8 cellular contexts compared by ENCODE assay signal in the genomic region with DNA sequence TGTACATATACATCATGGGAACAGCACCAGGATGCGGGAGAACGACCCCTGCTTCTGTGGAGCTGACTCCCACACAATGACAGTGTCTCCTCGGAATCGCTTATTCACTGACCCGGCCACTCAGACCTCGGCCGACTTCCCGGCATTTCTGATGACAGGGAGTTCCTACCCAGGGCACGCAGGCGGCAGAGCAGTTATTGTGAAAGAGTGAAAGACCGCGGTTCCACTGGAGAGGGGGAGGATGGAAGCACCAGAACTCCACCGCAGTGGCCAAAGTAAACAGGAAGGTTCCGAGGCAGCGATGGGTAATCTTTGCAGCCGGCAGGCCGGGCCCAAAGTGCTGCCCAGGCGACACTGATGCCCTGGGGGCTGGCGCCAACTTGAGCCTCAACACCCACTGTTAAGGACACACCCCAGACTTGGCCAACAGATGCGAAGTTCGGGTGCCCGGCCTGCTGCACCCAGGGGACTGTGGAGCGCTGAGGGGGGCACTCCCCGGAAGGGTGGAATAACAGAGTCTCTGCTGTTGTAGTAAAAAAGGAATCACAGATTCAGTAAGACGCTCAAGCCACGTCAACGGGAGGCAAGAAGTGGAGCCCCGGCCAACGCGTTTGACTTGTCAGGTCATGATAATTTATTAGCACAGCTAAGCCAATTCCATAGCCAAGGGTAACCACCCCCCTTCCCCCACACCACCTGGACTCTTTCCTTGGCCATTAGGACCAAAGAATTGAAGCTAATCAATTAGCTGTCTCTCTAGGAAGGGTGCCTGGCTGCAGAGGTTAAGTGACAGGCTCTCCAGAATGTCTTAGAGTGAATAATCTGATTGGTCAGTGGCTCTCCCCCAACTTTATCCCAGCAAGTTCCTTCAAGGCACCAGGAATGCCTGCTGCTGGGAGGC. TPM values are rescaled to one million over a fixed set of nuclear protein-coding genes. Genes with fewer than 3 reads are reported as not detected.
A peak's percentile ranks its signal among the peaks of the same experiment; 100 is the strongest.
DNase-seq lines count a peak whose midpoint lies in the region; ATAC-seq and TF ChIP-seq lines count a peak whose summit lies in the region.

No MANE protein-coding gene starts in this region.

- H3K9ac ChIP-seq in stomach smooth muscle (ENCODE audit: low read length in 2 of 2) = peak overlapping the region; percentile 62 to 77

- H3K27ac ChIP-seq in stomach smooth muscle (ENCODE audit: low read length) = peak overlapping the region; percentile 94

- H3K9me3 ChIP-seq in stomach smooth muscle (ENCODE audit: control insufficient read depth in 2 of 2, low read length in 2 of 2) = no peaks in the 10 kb centered on the region

- ATAC-seq in left colon (peak; percentile 36), HG03097 (IDR thresholded peaks at IDR 0.05; ENCODE audit: low FRiP score, unreplicated experiment) (no peak), HG02588 (IDR thresholded peaks at IDR 0.05; ENCODE audit: unreplicated experiment) (no peak)

- DNase-seq in Ammon's horn (ENCODE audit: low spot score) (peak; percentile 75), NCI-H2029 (lab: John Stamatoyannopoulos, UW) (peak; percentile 51), cardiac fibroblast (ENCODE audit: low read depth in 2 of 2) (peak; percentile 93 to 95), left colon (peak; percentile 44 to 74), SW480 (ENCODE audit: low spot score) (no peak)

- H3K4me3 ChIP-seq in cardiac fibroblast (replicated peaks in 1 of 2; ENCODE audit: low read depth in 2 of 2, low read length in 2 of 2) (peak overlapping the region; percentile 13 to 32), stomach smooth muscle (ENCODE audit: low read length in 2 of 2) (peak overlapping the region; percentile 52 to 65)

- no peak for TF ChIP-seq CTCF in cardiac fibroblast (IDR thresholded peaks at IDR 0.05; ENCODE audit: low read depth, low read length)

- intact Hi-C loops in left colon (cut with DNase I, micrococcal nuclease) = no loop called here

- no peaks in the 10 kb centered on the region for H3K27me3 ChIP-seq in stomach smooth muscle (ENCODE audit: control insufficient read depth in 1 of 2, insufficient read depth in 2 of 2, low read length in 2 of 2)

- peaks cover 5 to 16% of the 10 kb centered on the region in 2 donors for H3K36me3 ChIP-seq in stomach smooth muscle (ENCODE audit: control insufficient read depth in 2 of 2, insufficient read depth in 2 of 2, low read length in 2 of 2)

- peaks cover 88% of the 10 kb centered on the region for H3K4me1 ChIP-seq in stomach smooth muscle (ENCODE audit: control insufficient read depth, insufficient read depth, low read length)

RNA-seq across cellular contexts. Expression of gene MLLT1, which starts 5.8 kb away (rescaled TPM):
- 10 to 100 TPM; 28.3 to 37.2 TPM for total RNA-seq in left colon

RNA-seq across cellular contexts. Expression of gene ACER1, which starts 59.5 kb away (rescaled TPM):
- not detected for total RNA-seq in left colon
